13 cellular contexts compared by ENCODE assay signal in the genomic region with DNA sequence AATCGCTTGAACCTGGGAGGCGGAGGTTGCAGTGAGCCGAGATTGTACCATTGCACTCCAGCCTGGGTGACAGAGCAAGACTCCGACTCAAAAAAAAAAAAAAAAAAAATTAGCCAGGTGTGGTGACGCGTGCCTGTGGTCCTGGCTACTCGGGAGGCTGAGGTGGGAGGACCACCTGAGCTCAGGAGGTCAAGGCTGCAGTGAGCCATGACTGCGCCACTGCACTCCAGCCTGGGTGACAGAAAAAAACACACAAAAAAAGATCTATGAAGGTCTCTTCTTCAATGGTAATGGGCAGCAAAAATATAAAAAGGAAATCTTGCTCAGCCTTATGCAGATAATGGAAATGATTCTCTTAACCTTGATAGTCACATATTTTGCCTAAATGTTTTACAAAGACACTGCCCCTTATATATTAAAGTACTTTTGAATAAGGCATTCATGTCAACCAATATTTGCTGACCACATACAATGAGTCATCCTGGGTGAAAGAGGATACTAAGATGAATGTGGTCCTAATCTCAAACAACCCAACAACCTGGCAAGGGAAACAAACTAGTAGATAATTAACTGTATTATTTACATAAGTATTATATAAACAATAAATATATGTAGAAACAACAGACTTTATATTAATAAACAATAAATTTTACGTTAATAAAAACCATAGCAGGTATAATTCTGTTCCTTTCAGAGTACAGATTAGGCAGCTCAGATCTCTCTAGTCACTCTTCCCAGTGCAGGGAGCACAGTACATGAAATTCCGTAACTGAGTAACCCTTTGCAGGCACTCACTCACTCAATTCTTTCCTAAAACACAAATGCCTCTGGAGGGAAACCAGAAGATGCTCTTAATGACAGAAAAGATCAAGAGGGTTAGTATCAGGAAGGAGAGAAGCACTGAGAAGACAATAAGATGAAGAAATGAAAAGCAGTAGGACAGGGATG. TPM values are rescaled to one million over a fixed set of nuclear protein-coding genes. Genes with fewer than 3 reads are reported as not detected.
DNase-seq lines count a peak whose midpoint lies in the region; ATAC-seq lines count a peak whose summit lies in the region.
"Had no signal": no experiment of that assay in that cellular context is flagged by ENCODE, and none has a peak within 500 bp of the region (broad histone marks: within the 10 kb centered on the region; RNA-seq: fewer than 3 reads in every experiment).

No MANE protein-coding gene starts in this region.

- H3K36me3 Mint-ChIP-seq in T-helper 17 cell (ENCODE audit: low read depth) = peaks cover 7% of the 10 kb centered on the region
- peaks cover 35% of the 10 kb centered on the region for H3K36me3 Mint-ChIP-seq in activated naive CD4-positive, alpha-beta T cell treated with anti-CD3 and anti-CD28 coated beads, Interleukin-2, amount 10 ng/mL, durations not matched to agents 7 days and 5 days

- DNase-seq in DMS53 (lab: John Stamatoyannopoulos, UW) = peak; percentile 96
- no peak for DNase-seq in T-helper 17 cell
- peak; percentile 74 for DNase-seq in iris pigment epithelial cell (ENCODE audit: low read depth)
- no peak for DNase-seq in ureter (ENCODE audit: low spot score)
- DNase-seq in activated naive CD4-positive, alpha-beta T cell treated with anti-CD3 and anti-CD28 coated beads, Interleukin-2, amount 10 ng/mL, durations not matched to agents 7 days and 5 days = no peak
- DNase-seq: activated CD4-positive, alpha-beta memory T cell treated with anti-CD3 and anti-CD28 coated beads for 36 hours; activated naive CD8-positive, alpha-beta T cell treated with anti-CD3 and anti-CD28 coated beads, Interleukin-2, amount 10 ng/mL, durations not matched to agents 7 days and 5 days; DMS79 treated with DMSO at 0.1 percent for 48 hours; naive thymus-derived CD4-positive, alpha-beta T cell; NCI-H526 treated with DMSO at 0.1 percent for 48 hours had no signal

- CTCF ChIA-PET in activated naive CD4-positive, alpha-beta T cell treated with anti-CD3 and anti-CD28 coated beads, Interleukin-2, amount 10 ng/mL, durations not matched to agents 7 days and 5 days (lab: Charles Lee) = no interaction called here

- no peak overlapping the region for H3K4me3 Mint-ChIP-seq in T-helper 17 cell
- H3K4me3 Mint-ChIP-seq in activated naive CD4-positive, alpha-beta T cell treated with anti-CD3 and anti-CD28 coated beads, Interleukin-2, amount 10 ng/mL, durations not matched to agents 7 days and 5 days = no peak overlapping the region
- H3K4me3 Mint-ChIP-seq: activated CD4-positive, alpha-beta memory T cell treated with anti-CD3 and anti-CD28 coated beads for 36 hours; activated naive CD8-positive, alpha-beta T cell treated with anti-CD3 and anti-CD28 coated beads, Interleukin-2, amount 10 ng/mL, durations not matched to agents 7 days and 5 days; naive thymus-derived CD4-positive, alpha-beta T cell had no signal

- H3K27ac Mint-ChIP-seq in T-helper 17 cell = peak overlapping the region; percentile 91
- H3K27ac Mint-ChIP-seq in activated naive CD4-positive, alpha-beta T cell treated with anti-CD3 and anti-CD28 coated beads, Interleukin-2, amount 10 ng/mL, durations not matched to agents 7 days and 5 days = no peak overlapping the region
- H3K27ac Mint-ChIP-seq: activated CD4-positive, alpha-beta memory T cell treated with anti-CD3 and anti-CD28 coated beads for 36 hours; activated naive CD8-positive, alpha-beta T cell treated with anti-CD3 and anti-CD28 coated beads, Interleukin-2, amount 10 ng/mL, durations not matched to agents 7 days and 5 days had no signal

- H3K27me3 Mint-ChIP-seq in T-helper 17 cell = no peaks in the 10 kb centered on the region
- no peaks in the 10 kb centered on the region for H3K27me3 Mint-ChIP-seq in activated naive CD4-positive, alpha-beta T cell treated with anti-CD3 and anti-CD28 coated beads, Interleukin-2, amount 10 ng/mL, durations not matched to agents 7 days and 5 days
- H3K27me3 Mint-ChIP-seq: activated CD4-positive, alpha-beta memory T cell treated with anti-CD3 and anti-CD28 coated beads for 36 hours; activated naive CD8-positive, alpha-beta T cell treated with anti-CD3 and anti-CD28 coated beads, Interleukin-2, amount 10 ng/mL, durations not matched to agents 7 days and 5 days; naive thymus-derived CD4-positive, alpha-beta T cell had no signal

- ATAC-seq in HG03354 (IDR thresholded peaks at IDR 0.05; ENCODE audit: poor library complexity, severe bottlenecking, unreplicated experiment) (peak; percentile 54), T-helper 17 cell (no peak), HG02642 (IDR thresholded peaks at IDR 0.05; ENCODE audit: poor library complexity, unreplicated experiment) (no peak), HG03025 (IDR thresholded peaks at IDR 0.05; ENCODE audit: low FRiP score, unreplicated experiment) (no peak)
- ATAC-seq: naive thymus-derived CD4-positive, alpha-beta T cell had no signal

- H3K9me3 Mint-ChIP-seq in activated naive CD4-positive, alpha-beta T cell treated with anti-CD3 and anti-CD28 coated beads, Interleukin-2, amount 10 ng/mL, durations not matched to agents 7 days and 5 days = no peaks in the 10 kb centered on the region
- H3K9me3 Mint-ChIP-seq: activated CD4-positive, alpha-beta memory T cell treated with anti-CD3 and anti-CD28 coated beads for 36 hours; activated naive CD8-positive, alpha-beta T cell treated with anti-CD3 and anti-CD28 coated beads, Interleukin-2, amount 10 ng/mL, durations not matched to agents 7 days and 5 days; naive thymus-derived CD4-positive, alpha-beta T cell had no signal

- no peaks in the 10 kb centered on the region for H3K9me3 ChIP-seq in T-helper 17 cell (ENCODE audit: control insufficient read depth, low read length, poor library complexity, severe bottlenecking)

- peaks cover 15% of the 10 kb centered on the region for H3K4me1 Mint-ChIP-seq in T-helper 17 cell
- peaks cover 6% of the 10 kb centered on the region for H3K4me1 Mint-ChIP-seq in activated naive CD4-positive, alpha-beta T cell treated with anti-CD3 and anti-CD28 coated beads, Interleukin-2, amount 10 ng/mL, durations not matched to agents 7 days and 5 days

RNA-seq across cellular contexts. Expression of gene TOMM7, which starts 8.1 kb away (rescaled TPM):
- total RNA-seq in T-helper 17 cell = 100 to 1,000 TPM; 425 to 606 TPM
- 274 TPM for total RNA-seq in ureter

Comparison
In these comparisons a context has a peak if more than half of its experiments do, and no peak if none do; other contexts are left out.
1. DNase-seq: peak in DMS53 (single experiment) and iris pigment epithelial cell (single experiment); none in T-helper 17 cell (0 of 3), ureter (single experiment) and activated naive CD4-positive, alpha-beta T cell treated with anti-CD3 and anti-CD28 coated beads, Interleukin-2, amount 10 ng/mL, durations not matched to agents 7 days and 5 days (single experiment).